16 cellular contexts compared by ENCODE assay signal in the genomic region with DNA sequence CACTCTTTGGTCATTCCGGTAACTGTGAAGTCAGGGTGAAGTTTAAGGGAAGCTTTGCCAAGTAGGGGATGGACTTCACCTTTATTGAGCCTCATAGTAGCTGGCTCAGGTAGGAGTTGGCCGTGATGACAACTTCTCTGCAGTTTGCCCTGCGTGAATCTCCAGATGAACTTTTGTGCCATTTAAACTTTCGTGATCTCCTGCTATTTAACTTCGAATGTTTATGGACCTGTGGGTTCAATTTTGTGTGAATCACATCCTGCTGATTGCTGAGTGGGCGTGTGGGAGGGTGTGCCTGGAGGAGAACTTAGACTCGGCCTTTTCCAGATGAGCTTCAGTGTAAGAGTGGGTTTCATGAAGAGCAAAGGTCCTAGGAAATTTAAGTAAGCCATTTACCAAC. TPM values are rescaled to one million over a fixed set of nuclear protein-coding genes. Genes with fewer than 3 reads are reported as not detected.
DNase-seq lines count a peak whose midpoint lies in the region; TF ChIP-seq lines count a peak whose summit lies in the region.
"Had no signal": no experiment of that assay in that cellular context is flagged by ENCODE, and none has a peak within 500 bp of the region (broad histone marks: within the 10 kb centered on the region; RNA-seq: fewer than 3 reads in every experiment).

No MANE protein-coding gene starts in this region.

- H3K9me3 ChIP-seq in skeletal muscle satellite cell (replicated peaks; ENCODE audit: low read length): no peaks in the 10 kb centered on the region
- H3K9me3 ChIP-seq: gastroesophageal sphincter had no signal

- no peak overlapping the region for H3K4me3 ChIP-seq in fibroblast of the aortic adventitia (ENCODE audit: low read depth, low read length)
- H3K4me3 ChIP-seq in skeletal muscle satellite cell (ENCODE audit: low read length): no peak overlapping the region
- H3K4me3 ChIP-seq: gastroesophageal sphincter had no signal

- H3K4me1 ChIP-seq in skeletal muscle satellite cell (ENCODE audit: control insufficient read depth, insufficient read depth, low read length): peaks cover 14% of the 10 kb centered on the region
- H3K4me1 ChIP-seq: gastroesophageal sphincter had no signal

- H3K4me2 ChIP-seq in skeletal muscle satellite cell (ENCODE audit: low read length): peak overlapping the region; percentile 64

- peak; percentile 65 for DNase-seq in ELR (ENCODE audit: low read depth)
- DNase-seq in RPMI7951 (ENCODE audit: low read depth): peak; percentile 89
- peak; percentile 74 for DNase-seq in fibroblast of the aortic adventitia (ENCODE audit: low read depth)
- DNase-seq in NCI-H2029 (lab: John Stamatoyannopoulos, UW): no peak
- no peak for DNase-seq in NCI-H748 treated with DMSO at 0.1 percent for 48 hours (lab: John Stamatoyannopoulos, UW)
- no peak for DNase-seq in AML-193 (lab: John Stamatoyannopoulos, UW)
- DNase-seq: cortex of kidney, DMS 273 treated with DMSO at 0.1 percent for 48 hours, natural killer cell, NCI-H1092 treated with DMSO at 0.1 percent for 48 hours, NCI-H510A, right cardiac atrium, SHP77 had no signal

- H3K36me3 ChIP-seq in skeletal muscle satellite cell (ENCODE audit: insufficient read depth, low read length): no peaks in the 10 kb centered on the region
- H3K36me3 ChIP-seq: gastroesophageal sphincter had no signal

- H3K27me3 ChIP-seq in skeletal muscle satellite cell (ENCODE audit: control insufficient read depth, insufficient read depth, low read length): peaks cover 4% of the 10 kb centered on the region

- H3K9ac ChIP-seq in skeletal muscle satellite cell (ENCODE audit: low read depth, low read length): no peak overlapping the region

- TF ChIP-seq CTCF in fibroblast of the aortic adventitia (IDR thresholded peaks at IDR 0.05; ENCODE audit: insufficient read depth, low read length): no peak

RNA-seq across cellular contexts. Expression of a gene that starts 4.2 kb away (rescaled TPM):
- not detected in 2 replicates for total RNA-seq in RPMI7951 (2014; rRNA removed; shearing (Covaris generic))
- total RNA-seq in fibroblast of the aortic adventitia (ENCODE audit: low replicate concordance): not detected in 2 replicates
- total RNA-seq in skeletal muscle satellite cell (2012; rRNA removed): not detected in 2 replicates
- total RNA-seq: activated naive CD4-positive, alpha-beta T cell treated with anti-CD3 and anti-CD28 coated beads, Interleukin-2, amount 50 U/mL, for 72 hours; natural killer cell; right cardiac atrium had no signal

RNA-seq across cellular contexts. Expression of a gene that starts 13.9 kb away (rescaled TPM):
- total RNA-seq in RPMI7951 (2014; rRNA removed; shearing (Covaris generic)): 0.10 TPM in 1 of 2 replicates, not detected in the other
- total RNA-seq in fibroblast of the aortic adventitia (ENCODE audit: low replicate concordance): under 0.01 TPM in 1 of 2 replicates, not detected in the other
- not detected in 2 replicates for total RNA-seq in skeletal muscle satellite cell (2012; rRNA removed)
- total RNA-seq: activated naive CD4-positive, alpha-beta T cell treated with anti-CD3 and anti-CD28 coated beads, Interleukin-2, amount 50 U/mL, for 72 hours; gastroesophageal sphincter; natural killer cell; right cardiac atrium had no signal

RNA-seq across cellular contexts. Expression of a gene that starts 35.4 kb away (rescaled TPM):
- not detected in 2 replicates for total RNA-seq in RPMI7951 (2014; rRNA removed; shearing (Covaris generic))
- not detected in 2 replicates for total RNA-seq in fibroblast of the aortic adventitia (ENCODE audit: low replicate concordance)
- total RNA-seq in skeletal muscle satellite cell (2012; rRNA removed): not detected in 2 replicates
- total RNA-seq: activated naive CD4-positive, alpha-beta T cell treated with anti-CD3 and anti-CD28 coated beads, Interleukin-2, amount 50 U/mL, for 72 hours; gastroesophageal sphincter; natural killer cell; right cardiac atrium had no signal

RNA-seq across cellular contexts. Expression of a gene that starts 45.7 kb away (rescaled TPM):
- total RNA-seq in RPMI7951 (2014; rRNA removed; shearing (Covaris generic)): 0.12 TPM in 1 of 2 replicates, not detected in the other
- total RNA-seq in fibroblast of the aortic adventitia (ENCODE audit: low replicate concordance): not detected in 2 replicates
- total RNA-seq in skeletal muscle satellite cell (2012; rRNA removed): not detected in 2 replicates
- total RNA-seq: activated naive CD4-positive, alpha-beta T cell treated with anti-CD3 and anti-CD28 coated beads, Interleukin-2, amount 50 U/mL, for 72 hours; natural killer cell; right cardiac atrium had no signal

RNA-seq across cellular contexts. Expression of a gene that starts 51.6 kb away (rescaled TPM):
- total RNA-seq in RPMI7951 (2014; rRNA removed; shearing (Covaris generic)): not detected in 2 replicates
- not detected in 2 replicates for total RNA-seq in fibroblast of the aortic adventitia (ENCODE audit: low replicate concordance)
- total RNA-seq in skeletal muscle satellite cell (2012; rRNA removed): not detected in 2 replicates
- total RNA-seq: activated naive CD4-positive, alpha-beta T cell treated with anti-CD3 and anti-CD28 coated beads, Interleukin-2, amount 50 U/mL, for 72 hours; gastroesophageal sphincter; natural killer cell; right cardiac atrium had no signal

Comparison
In these comparisons a context has a peak if more than half of its experiments do, and no peak if none do; other contexts are left out.
1. DNase-seq: peak in ELR (single experiment), RPMI7951 (single experiment) and fibroblast of the aortic adventitia (single experiment); none in NCI-H2029 (single experiment), NCI-H748 treated with DMSO at 0.1 percent for 48 hours (single experiment) and AML-193 (0 of 2).